In the genomic region with DNA sequence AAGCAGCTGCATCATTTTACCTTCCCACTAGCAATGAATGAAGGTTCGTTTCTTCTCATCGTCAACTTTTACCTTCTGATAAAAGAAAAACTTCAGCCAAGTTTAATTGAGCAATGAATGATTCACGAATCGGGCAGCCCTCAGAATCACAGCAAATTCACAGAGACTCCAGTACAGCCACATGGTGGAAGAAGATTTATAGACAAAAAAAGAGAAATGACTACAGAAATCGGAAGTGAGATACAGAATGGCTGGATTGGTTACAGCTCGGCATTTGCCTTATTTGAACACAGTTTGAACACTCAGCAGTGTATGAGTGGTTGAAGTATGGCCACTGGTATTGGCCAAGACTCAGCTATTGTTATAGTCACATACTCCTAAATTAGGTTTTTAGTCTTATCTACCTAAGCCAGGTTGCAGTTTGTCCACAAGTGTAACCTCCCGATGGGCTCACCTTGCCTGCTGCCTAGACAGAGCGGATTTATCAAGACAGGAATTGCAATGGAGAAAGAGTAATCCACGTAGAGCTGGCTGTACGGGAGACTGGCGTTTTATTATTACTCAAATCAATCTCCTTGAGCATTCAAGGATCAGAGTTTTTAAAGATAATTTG, we compare ENCODE assay signal across 22 cellular contexts. TPM values are rescaled to one million over a fixed set of nuclear protein-coding genes. Genes with fewer than 3 reads are reported as not detected.
DNase-seq lines count a peak whose midpoint lies in the region; ATAC-seq lines count a peak whose summit lies in the region.
"Had no signal": no experiment of that assay in that cellular context is flagged by ENCODE, and none has a peak within 500 bp of the region (broad histone marks: within the 10 kb centered on the region; RNA-seq: fewer than 3 reads in every experiment).

No MANE protein-coding gene starts in this region.

- peak overlapping the region; percentile 73 for H3K27ac Mint-ChIP-seq in dendritic cell treated with granulocyte-macrophage colony-stimulating factor and Interleukin-4, amounts not matched to agents 40 ng/mL and 50 ng/mL, for 4 days
- H3K27ac Mint-ChIP-seq: natural killer cell had no signal

- no peak for DNase-seq in right cardiac atrium
- DNase-seq in Right ventricle myocardium inferior (ENCODE audit: missing footprints): no peak
- DNase-seq in OCI-M1 (lab: John Stamatoyannopoulos, UW): peak; percentile 31
- no peak for DNase-seq in EL
- no peak for DNase-seq in head of caudate nucleus
- no peak for DNase-seq in anterior cingulate cortex (lab: John Stamatoyannopoulos, UW)
- DNase-seq: activated CD4-positive, alpha-beta T cell treated with anti-CD3 and anti-CD28 coated beads, Interleukin-2, amount 50 U/mL, for 48 hours; activated gamma-delta T cell treated with Interleukin-2 at 50 U/mL for 16 hours; activated T-cell treated with anti-CD3 and anti-CD28 coated beads for 4 hours; amniotic stem cell; caudate nucleus; Karpas-422; natural killer cell; NCI-H1105; NCI-H2081 treated with DMSO at 0.1 percent for 48 hours; NCI-H510A; ovary; sigmoid colon had no signal

- H3K27ac ChIP-seq in right cardiac atrium (ENCODE audit: low read length) (peak overlapping the region; percentile 29), thymus (ENCODE audit: low read depth) (peak overlapping the region; percentile 42)
- H3K27ac ChIP-seq: A549, ovary, sigmoid colon, VCaP had no signal

- no peaks in the 10 kb centered on the region for H3K9me3 ChIP-seq in right cardiac atrium (ENCODE audit: control insufficient read depth, low read length)
- H3K9me3 ChIP-seq in thymus (ENCODE audit: control insufficient read depth): no peaks in the 10 kb centered on the region
- H3K9me3 ChIP-seq: A549, ovary, sigmoid colon had no signal

- H3K4me1 ChIP-seq in right cardiac atrium (ENCODE audit: control insufficient read depth, insufficient read depth, low read length) (peaks cover 6% of the 10 kb centered on the region), thymus (ENCODE audit: control insufficient read depth, insufficient read depth, low read length) (no peaks in the 10 kb centered on the region)

- no peaks in the 10 kb centered on the region for H3K27me3 ChIP-seq in right cardiac atrium (ENCODE audit: control insufficient read depth, insufficient read depth)
- H3K27me3 ChIP-seq in thymus (ENCODE audit: control insufficient read depth, insufficient read depth): no peaks in the 10 kb centered on the region
- H3K27me3 ChIP-seq: ovary, sigmoid colon had no signal

- ATAC-seq in right cardiac atrium: no peak
- no peak for ATAC-seq in Right ventricle myocardium inferior
- ATAC-seq: A549, natural killer cell had no signal

- peaks cover 5% of the 10 kb centered on the region for H3K36me3 Mint-ChIP-seq in dendritic cell treated with granulocyte-macrophage colony-stimulating factor and Interleukin-4, amounts not matched to agents 40 ng/mL and 50 ng/mL, for 4 days (ENCODE audit: low read depth)
- H3K36me3 Mint-ChIP-seq: natural killer cell had no signal

- intact Hi-C loops in right cardiac atrium (cut with DNase I) (no loop called here), Right ventricle myocardium inferior (cut with DNase I) (no loop called here), head of caudate nucleus (cut with DNase I) (no loop called here)
- intact Hi-C loops in dendritic cell treated with granulocyte-macrophage colony-stimulating factor and Interleukin-4, amounts not matched to agents 40 ng/mL and 50 ng/mL, for 4 days (cut with micrococcal nuclease): loop anchor here (2.0 kb wide), 1 partner anchor 14 kb away; the partner anchor contains the start of gene AK4

- WGBS in right cardiac atrium: 74% methylated on average over 11 of the region's 11 CpGs
- WGBS in thymus: 69% methylated on average over 11 of the region's 11 CpGs

- no peaks in the 10 kb centered on the region for H3K9me3 Mint-ChIP-seq in dendritic cell treated with granulocyte-macrophage colony-stimulating factor and Interleukin-4, amounts not matched to agents 40 ng/mL and 50 ng/mL, for 4 days
- H3K9me3 Mint-ChIP-seq: natural killer cell had no signal

- peak overlapping the region; percentile 17 for H3K4me3 Mint-ChIP-seq in dendritic cell treated with granulocyte-macrophage colony-stimulating factor and Interleukin-4, amounts not matched to agents 40 ng/mL and 50 ng/mL, for 4 days
- H3K4me3 Mint-ChIP-seq: natural killer cell had no signal

- no peak overlapping the region for H3K4me3 ChIP-seq in right cardiac atrium (ENCODE audit: low read length)
- H3K4me3 ChIP-seq in thymus (ENCODE audit: low read length): no peak overlapping the region
- H3K4me3 ChIP-seq: A549, ovary, sigmoid colon had no signal

- no peaks in the 10 kb centered on the region for H3K36me3 ChIP-seq in thymus (ENCODE audit: control insufficient read depth, insufficient read depth)
- H3K36me3 ChIP-seq: ovary, sigmoid colon had no signal

- peaks cover 77% of the 10 kb centered on the region for H3K4me1 Mint-ChIP-seq in dendritic cell treated with granulocyte-macrophage colony-stimulating factor and Interleukin-4, amounts not matched to agents 40 ng/mL and 50 ng/mL, for 4 days (ENCODE audit: low read depth)
- H3K4me1 Mint-ChIP-seq: natural killer cell had no signal

- H3K27me3 Mint-ChIP-seq in dendritic cell treated with granulocyte-macrophage colony-stimulating factor and Interleukin-4, amounts not matched to agents 40 ng/mL and 50 ng/mL, for 4 days: no peaks in the 10 kb centered on the region

RNA-seq across cellular contexts. Expression of gene AK4, which starts 15.3 kb away (rescaled TPM):
- total RNA-seq in right cardiac atrium: 100 to 1,000 TPM in 1 of 4 donors, 10 to 100 TPM in 3; 75.1 to 102 (median 90.8) TPM
- polyA plus RNA-seq in right cardiac atrium: 31.2 TPM
- 153 TPM for total RNA-seq in Right ventricle myocardium inferior
- polyA plus RNA-seq in thymus: 11.5 TPM
